ENCODE assay signal across 1 cellular context in genomic region chr2:1787799-1788477, GRCh38.
TF ChIP-seq lines count a peak whose summit lies in the region.

No MANE protein-coding gene starts in this region.

TF ChIP-seq in WTC11, 78 proteins besides CTCF, POLR2A, EP300 and RAD21 (continued from another document):
- no peak for TF ChIP-seq USF2 (CRISPR knock-in tag; IDR thresholded peaks at IDR 0.05)
- TF ChIP-seq PREB (CRISPR knock-in tag; IDR thresholded peaks at IDR 0.05; ENCODE audit: borderline replicate concordance): no peak
- no peak for TF ChIP-seq JAZF1 (CRISPR knock-in tag; IDR thresholded peaks at IDR 0.05)
- TF ChIP-seq IRF1 (CRISPR knock-in tag; IDR thresholded peaks at IDR 0.05): no peak
- no peak for TF ChIP-seq ATF1 (CRISPR knock-in tag; IDR thresholded peaks at IDR 0.05)
- TF ChIP-seq ZNF281 (CRISPR knock-in tag; IDR thresholded peaks at IDR 0.05): no peak
- TF ChIP-seq FOXK1 (CRISPR knock-in tag; IDR thresholded peaks at IDR 0.05): no peak
- no peak for TF ChIP-seq CREB1 (CRISPR knock-in tag; IDR thresholded peaks at IDR 0.05)
- no peak for TF ChIP-seq CBFB (CRISPR knock-in tag; IDR thresholded peaks at IDR 0.05; ENCODE audit: low read depth)
- no peak for TF ChIP-seq NFE2L1 (CRISPR knock-in tag; IDR thresholded peaks at IDR 0.05)
